26 cellular contexts compared by ENCODE assay signal in genomic region chr3:79661866-79662265, GRCh38.
"Had no signal": no experiment of that assay in that cellular context is flagged by ENCODE, and none has a peak within 500 bp of the region (broad histone marks: within the 10 kb centered on the region; RNA-seq: fewer than 3 reads in every experiment).

No MANE protein-coding gene starts in this region.

- H3K4me3 ChIP-seq: adrenal gland, left ventricle myocardium inferior, lung, ovary, sigmoid colon, smooth muscle cell, thyroid gland, upper lobe of right lung had no signal

- DNase-seq: activated CD4-positive, alpha-beta memory T cell treated with anti-CD3 and anti-CD28 coated beads for 36 hours; activated CD4-positive, alpha-beta T cell treated with anti-CD3 and anti-CD28 coated beads, Interleukin-2, amount 10 ng/mL, durations not matched to agents 24 days and 14 days; activated CD8-positive, alpha-beta memory T cell treated with anti-CD3 and anti-CD28 coated beads, Interleukin-2, amount 50 U/mL, for 4 hours; activated effector memory CD4-positive, alpha-beta T cell treated with anti-CD3 and anti-CD28 coated beads, Interleukin-2, amount 50 U/mL, for 16 hours; activated naive CD4-positive, alpha-beta T cell treated with anti-CD3 and anti-CD28 coated beads for 36 hours; activated naive CD8-positive, alpha-beta T cell treated with anti-CD3 and anti-CD28 coated beads for 36 hours; activated T-cell treated with anti-CD3 and anti-CD28 coated beads, Interleukin-2, amount 50 U/mL, for 1 hour; adrenal gland; aorta; effector CD4-positive, alpha-beta T cell; islet precursor cell; left ventricle myocardium inferior; ovary; sigmoid colon; stimulated activated CD4-positive, alpha-beta T cell treated with anti-CD3 and anti-CD28 coated beads, Interleukin-1b, Interleukin-23, amount 100 ng/mL, for 48 hours; stimulated activated CD4-positive, alpha-beta T cell treated with anti-CD3 and anti-CD28 coated beads, Interleukin-4, amount 100 ng/mL, for 4 hours; stimulated activated CD8-positive, alpha-beta memory T cell treated with anti-CD3 and anti-CD28 coated beads, Interleukin-4, amount 100 ng/mL, for 48 hours; stimulated activated naive CD8-positive, alpha-beta T cell treated with anti-CD3 and anti-CD28 coated beads, Interleukin-15, amount 100 ng/mL, for 72 hours; substantia nigra; thyroid gland; upper lobe of right lung had no signal

- H3K36me3 ChIP-seq: adrenal gland, left ventricle myocardium inferior, neutrophil, ovary, sigmoid colon, thyroid gland, upper lobe of right lung had no signal

- H3K4me1 ChIP-seq: adrenal gland, left ventricle myocardium inferior, sigmoid colon, thyroid gland, upper lobe of right lung had no signal

- H3K27ac ChIP-seq: adrenal gland, left ventricle myocardium inferior, neutrophil, ovary, sigmoid colon, thyroid gland, upper lobe of right lung, VCaP had no signal

- H3K27me3 ChIP-seq: adrenal gland, neutrophil, ovary, sigmoid colon, thyroid gland, upper lobe of right lung had no signal

- ATAC-seq: stimulated activated memory B cell treated with anti-CD40 and anti-IgM and Interleukin-4, amounts not matched to agents 10 μg/mL and 1 μg/mL and 100 μg/mL, for 72 hours; stimulated activated naive CD8-positive, alpha-beta T cell treated with anti-CD3 and anti-CD28 coated beads, Interleukin-15, amount 100 ng/mL, for 72 hours; upper lobe of right lung had no signal

- H3K9me3 ChIP-seq: adrenal gland, left ventricle myocardium inferior, neutrophil, ovary, sigmoid colon, thyroid gland, upper lobe of right lung had no signal
